20 cellular contexts compared by ENCODE assay signal in the genomic region with DNA sequence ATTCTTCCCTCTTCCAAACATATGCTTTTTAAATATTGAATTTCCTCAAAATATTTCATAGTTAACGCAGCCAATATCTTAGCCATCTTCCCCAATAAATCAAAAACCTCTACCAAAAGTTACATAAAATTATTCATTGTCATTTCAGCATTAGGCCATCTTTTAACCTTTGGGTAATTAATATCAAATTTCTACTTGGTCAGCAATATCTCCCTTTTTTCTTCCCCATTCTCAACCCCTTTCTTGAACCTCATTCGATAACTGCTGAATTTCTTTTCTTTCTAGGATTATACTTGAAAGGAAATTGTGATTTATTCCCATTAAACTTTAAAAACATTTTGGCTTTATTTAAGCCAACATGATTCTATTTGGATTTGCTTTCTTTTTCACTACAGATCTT.
DNase-seq lines count a peak whose midpoint lies in the region; ATAC-seq, FAIRE-seq and TF ChIP-seq lines count a peak whose summit lies in the region.
"Had no signal": no experiment of that assay in that cellular context is flagged by ENCODE, and none has a peak within 500 bp of the region (broad histone marks: within the 10 kb centered on the region; RNA-seq: fewer than 3 reads in every experiment).

No MANE protein-coding gene starts in this region.

- H4K5ac ChIP-seq in IMR-90 (ENCODE audit: low read depth, low read length), result no peak overlapping the region

- H3K27me3 ChIP-seq in IMR-90 (ENCODE audit: control insufficient read depth, insufficient read depth, low read length), result no peaks in the 10 kb centered on the region
- H3K27me3 ChIP-seq: BLaER1 had no signal

- no peak overlapping the region for H2AFZ ChIP-seq in IMR-90 (replicated peaks; ENCODE audit: low read length, poor library complexity)

- in situ Hi-C loops in IMR-90 (cut with MboI; ENCODE audit: low sequenced_read_pairs), result no loop called here

- no peak overlapping the region for H3K27ac ChIP-seq in A549
- no peak overlapping the region for H3K27ac ChIP-seq in IMR-90 (ENCODE audit: insufficient read depth, low read length)
- H3K27ac ChIP-seq: BLaER1, C4-2B had no signal

- POLR2A ChIA-PET in A549 (lab: Yijun Ruan, JAX), result no interaction called here
- POLR2A ChIA-PET in IMR-90 (lab: Charles Lee; ENCODE audit: unreplicated experiment), result no interaction called here

- H4K20me1 ChIP-seq in IMR-90 (ENCODE audit: insufficient read depth, low read length), result no peaks in the 10 kb centered on the region
- H4K20me1 ChIP-seq: BLaER1 had no signal

- ATAC-seq in A549 (no peak), IMR-90 (ENCODE audit: low read depth) (no peak), HG02973 (IDR thresholded peaks at IDR 0.05; ENCODE audit: unreplicated experiment) (no peak)
- ATAC-seq: CD8-positive, alpha-beta T cell had no signal

- H3K4me1 ChIP-seq in A549, result no peaks in the 10 kb centered on the region
- H3K4me1 ChIP-seq in IMR-90 (ENCODE audit: control insufficient read depth, insufficient read depth, low read length), result no peaks in the 10 kb centered on the region
- H3K4me1 ChIP-seq: BLaER1, Caco-2, HAP-1 had no signal

- peak overlapping the region in 4 of 6 donors; percentile 4 to 80 (median 40) for H3K27ac Mint-ChIP-seq in immature natural killer cell
- H3K27ac Mint-ChIP-seq: B cell; CD4-positive, CD25-positive, alpha-beta regulatory T cell; CD8-positive, alpha-beta T cell; HFFc6 had no signal

- H3K9me1 ChIP-seq in IMR-90 (ENCODE audit: insufficient read depth, low read length), result no peaks in the 10 kb centered on the region

- BruUV-seq in IMR-90 (replicated peaks; lab: Mats Ljungman, UMichigan), result no TSS peak

- peaks cover 5 to 10% (median 9%) of the 10 kb centered on the region in 3 donors for H3K36me3 Mint-ChIP-seq in immature natural killer cell

- TF ChIP-seq POLR2A in A549 (IDR thresholded peaks at IDR 0.05; ENCODE audit: low read length), result no peak
- no peak for TF ChIP-seq POLR2A in IMR-90 (IDR thresholded peaks at IDR 0.05; ENCODE audit: low read depth, low read length)

- no peak overlapping the region for H2AK5ac ChIP-seq in IMR-90 (ENCODE audit: low read depth, low read length)

- TF ChIP-seq EP300 in A549 (IDR thresholded peaks at IDR 0.05), result no peak

- H3K27me3 Mint-ChIP-seq in immature natural killer cell (ENCODE audit: low read depth in 3 of 3), result no peaks in the 10 kb centered on the region
- H3K27me3 Mint-ChIP-seq: B cell; CD4-positive, CD25-positive, alpha-beta regulatory T cell had no signal

- no peak overlapping the region for H3K56ac ChIP-seq in IMR-90 (ENCODE audit: extremely low read depth, insufficient read depth, low read length)

- TF ChIP-seq RAD21 in A549 (conservative IDR thresholded peaks at IDR 0.05 in 1 of 2, IDR thresholded peaks at IDR 0.05 in 1 of 2) (no peak), IMR-90 (IDR thresholded peaks at IDR 0.05; ENCODE audit: low read length) (no peak)

- no peak overlapping the region for H3K4me3 Mint-ChIP-seq in immature natural killer cell
- H3K4me3 Mint-ChIP-seq: B cell; CD4-positive, CD25-positive, alpha-beta regulatory T cell; CD8-positive, alpha-beta T cell; HFFc6 had no signal

- H4K8ac ChIP-seq in IMR-90 (ENCODE audit: low read depth in 2 of 2, low read length in 2 of 2), result no peak overlapping the region

- H2BK120ac ChIP-seq in IMR-90 (ENCODE audit: low read depth, low read length), result no peak overlapping the region

- no peak overlapping the region for H2BK20ac ChIP-seq in IMR-90 (ENCODE audit: low read depth, low read length)

- H3K23ac ChIP-seq in IMR-90 (ENCODE audit: low read depth, low read length), result no peak overlapping the region

- H2AK9ac ChIP-seq in IMR-90 (replicated peaks; ENCODE audit: low read depth, low read length, poor library complexity), result no peak overlapping the region

- dilution Hi-C loops in IMR-90 (cut with HindIII; ENCODE audit: low sequenced_read_pairs, unreplicated experiment), result no loop called here

- H2BK15ac ChIP-seq in IMR-90 (ENCODE audit: low read depth, low read length), result no peak overlapping the region

- H3K36me3 ChIP-seq in IMR-90 (ENCODE audit: control insufficient read depth, insufficient read depth, low read length), result peaks cover 1% of the 10 kb centered on the region; the same call in 1 of the 2 replicates
- H3K36me3 ChIP-seq: HAP-1 had no signal

- no peak overlapping the region for H3K18ac ChIP-seq in IMR-90 (ENCODE audit: low read depth, low read length)

- intact Hi-C loops in IMR-90 (cut with micrococcal nuclease), result no loop called here

- no peak for FAIRE-seq in A549 (lab: Jason Lieb, UNC)
- FAIRE-seq: G401.6, GM12892, H54 had no signal

- H3K9me3 ChIP-seq in A549, result no peaks in the 10 kb centered on the region
- no peaks in the 10 kb centered on the region for H3K9me3 ChIP-seq in IMR-90 (ENCODE audit: control insufficient read depth, insufficient read depth, low read length)
- H3K9me3 ChIP-seq: Caco-2, HAP-1 had no signal

- TF ChIP-seq CTCF in A549 (IDR thresholded peaks at IDR 0.05) (no peak), IMR-90 (conservative IDR thresholded peaks at IDR 0.05; ENCODE audit: low read depth, low read length) (no peak)

- WGBS in A549 (ENCODE audit: missing lambda C conversion rate), result 92% methylated on average over 2 of the region's 2 CpGs
- 100% methylated on average over 1 of the region's 2 CpGs; no CpG with 5 or more reads in 1 of the 2 experiments for WGBS in IMR-90 (ENCODE audit: extremely low coverage in 2 of 2, insufficient read length in 1 of 2), 2 experiments

- no peak overlapping the region for H3K14ac ChIP-seq in IMR-90 (replicated peaks; ENCODE audit: low read depth, low read length)

- H3K9me3 Mint-ChIP-seq in immature natural killer cell, result peaks cover 0 to 5% (median under 1%) of the 10 kb centered on the region in 6 donors

- CTCF ChIA-PET in A549 (lab: Yijun Ruan, JAX), result no interaction called here
- CTCF ChIA-PET in IMR-90 (lab: Yijun Ruan, JAX), result interaction anchor here (0.6 kb wide), 1 partner anchor 300 kb away, joined by 3 read pairs; no protein-coding TSS in a partner anchor

- peaks cover 4 to 15% of the 10 kb centered on the region in 2 experiments; a peak in 2 of 4 replicates for H3K79me1 ChIP-seq in IMR-90 (ENCODE audit: low read depth in 1 of 2, low read length in 2 of 2)

- H3K4me2 ChIP-seq in A549, result no peak overlapping the region
- H3K4me2 ChIP-seq in IMR-90 (ENCODE audit: low read depth, low read length), result no peak overlapping the region
- H3K4me2 ChIP-seq: BLaER1 had no signal

- H3K4me1 Mint-ChIP-seq in immature natural killer cell, result peaks cover 4 to 21% of the 10 kb centered on the region in 2 donors
- H3K4me1 Mint-ChIP-seq: B cell had no signal

- no peak overlapping the region for H3K4ac ChIP-seq in IMR-90 (ENCODE audit: low read depth, low read length)

- no peak overlapping the region for H2BK5ac ChIP-seq in IMR-90 (ENCODE audit: low read depth, low read length, poor library complexity, severe bottlenecking)

- no peak overlapping the region for H4K91ac ChIP-seq in IMR-90 (ENCODE audit: insufficient read depth, low read depth, low read length)

- no peak for DNase-seq in A549 (ENCODE audit: low read depth in 1 of 2, low spot score in 1 of 2)
- no peak for DNase-seq in IMR-90
- no peak for DNase-seq in immature natural killer cell
- DNase-seq in stimulated activated CD4-positive, alpha-beta T cell treated with anti-CD3 and anti-CD28 coated beads, Interleukin-2, amount 100 ng/mL, for 48 hours, result no peak
- no peak for DNase-seq in HT-29 (ENCODE audit: low spot score)
- DNase-seq: Caco-2; CD4-positive, CD25-positive, alpha-beta regulatory T cell; CD8-positive, alpha-beta T cell; DMS153; DND-41; GOT3; HFFc6 had no signal

- no peak overlapping the region for H3K4me3 ChIP-seq in A549
- H3K4me3 ChIP-seq in IMR-90 (ENCODE audit: insufficient read depth, low read depth, low read length), result no peak overlapping the region
- H3K4me3 ChIP-seq: BLaER1, HAP-1 had no signal

- no peak overlapping the region for H3K9ac ChIP-seq in IMR-90 (ENCODE audit: low read depth, low read length)
- H3K9ac ChIP-seq: BLaER1 had no signal

TF ChIP-seq in A549, 52 proteins besides CTCF, POLR2A, EP300 and RAD21 (continues in another document):
- TF ChIP-seq MAFK (IDR thresholded peaks at IDR 0.05; ENCODE audit: partially characterized antibody), result peak; percentile 51
- TF ChIP-seq, protein P1, sequence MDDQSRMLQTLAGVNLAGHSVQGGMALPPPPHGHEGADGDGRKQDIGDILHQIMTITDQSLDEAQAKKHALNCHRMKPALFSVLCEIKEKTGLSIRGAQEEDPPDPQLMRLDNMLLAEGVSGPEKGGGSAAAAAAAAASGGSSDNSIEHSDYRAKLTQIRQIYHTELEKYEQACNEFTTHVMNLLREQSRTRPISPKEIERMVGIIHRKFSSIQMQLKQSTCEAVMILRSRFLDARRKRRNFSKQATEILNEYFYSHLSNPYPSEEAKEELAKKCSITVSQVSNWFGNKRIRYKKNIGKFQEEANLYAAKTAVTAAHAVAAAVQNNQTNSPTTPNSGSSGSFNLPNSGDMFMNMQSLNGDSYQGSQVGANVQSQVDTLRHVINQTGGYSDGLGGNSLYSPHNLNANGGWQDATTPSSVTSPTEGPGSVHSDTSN (IDR thresholded peaks at IDR 0.05), result no peak
- no peak for TF ChIP-seq MAX (IDR thresholded peaks at IDR 0.05)

TF ChIP-seq in IMR-90, 13 proteins besides CTCF, POLR2A, EP300 and RAD21:
- TF ChIP-seq MAFK (IDR thresholded peaks at IDR 0.05; ENCODE audit: low read depth, low read length), result peak; percentile 44; the same call in 1 of the 2 replicates
- TF ChIP-seq BHLHE40 (IDR thresholded peaks at IDR 0.05; ENCODE audit: low read depth, low read length), result no peak
